Comparison of ENCODE assay signal across 18 cellular contexts in the genomic region with DNA sequence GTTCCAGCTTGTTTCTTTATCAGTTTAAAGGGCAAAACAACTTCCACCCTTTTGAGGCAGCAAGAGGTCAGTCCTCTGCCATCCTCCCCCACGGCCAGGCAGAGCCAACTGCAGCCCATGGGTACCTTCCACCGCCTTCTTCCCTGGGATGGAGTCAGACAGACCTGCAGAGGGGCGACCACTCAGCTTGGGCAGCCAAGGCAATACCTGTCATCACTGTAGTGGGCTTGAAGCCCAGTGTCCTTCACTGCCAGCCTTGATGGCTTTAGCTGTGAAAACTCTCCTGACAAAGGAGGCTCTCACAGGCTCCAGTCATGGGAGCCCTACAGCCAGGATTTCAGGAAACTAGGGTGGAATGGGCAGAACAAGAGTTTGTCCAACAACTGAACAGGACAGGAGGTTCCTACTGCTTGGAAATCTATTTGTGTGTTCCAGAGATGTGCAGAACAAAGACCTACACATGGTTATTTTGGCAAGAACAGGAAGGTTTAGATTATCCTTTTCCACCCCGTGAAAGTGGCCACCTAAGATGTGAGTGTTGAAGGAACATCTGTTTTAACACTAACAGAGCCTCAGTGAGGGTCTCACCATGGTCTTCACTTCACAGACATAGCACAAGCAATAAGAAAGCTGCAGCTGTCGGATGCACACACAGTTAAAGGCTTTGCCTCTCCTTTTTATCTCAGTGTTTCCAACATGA.
"Had no signal": no experiment of that assay in that cellular context is flagged by ENCODE, and none has a peak within 500 bp of the region (broad histone marks: within the 10 kb centered on the region; RNA-seq: fewer than 3 reads in every experiment).

No MANE protein-coding gene starts in this region.

- H3K4me1 ChIP-seq: foreskin keratinocyte had no signal

- H3K36me3 Mint-ChIP-seq: activated naive CD8-positive, alpha-beta T cell treated with anti-CD3 and anti-CD28 coated beads for 36 hours; immature natural killer cell had no signal

- ATAC-seq: foreskin keratinocyte; stimulated activated naive CD8-positive, alpha-beta T cell treated with anti-CD3 and anti-CD28 coated beads, Interleukin-15, Interleukin-2, amounts not matched to agents 100 U/mL and 50 U/mL, for 24 hours; upper lobe of right lung had no signal

- H3K27me3 ChIP-seq: brain microvascular endothelial cell, foreskin keratinocyte, ovary, upper lobe of right lung had no signal

- H3K4me3 Mint-ChIP-seq: activated naive CD8-positive, alpha-beta T cell treated with anti-CD3 and anti-CD28 coated beads for 36 hours; immature natural killer cell; neural crest cell had no signal

- H3K4me3 ChIP-seq: lung, ovary, upper lobe of right lung had no signal

- H3K9me3 Mint-ChIP-seq: activated naive CD8-positive, alpha-beta T cell treated with anti-CD3 and anti-CD28 coated beads for 36 hours; immature natural killer cell; neural crest cell had no signal

- DNase-seq: activated CD4-positive, alpha-beta T cell treated with anti-CD3 and anti-CD28 coated beads, Interleukin-2, amount 50 U/mL, for 1 hour; activated CD8-positive, alpha-beta memory T cell treated with anti-CD3 and anti-CD28 coated beads for 24 hours; activated naive CD8-positive, alpha-beta T cell treated with anti-CD3 and anti-CD28 coated beads for 36 hours; amygdala; brain microvascular endothelial cell; cerebellar nuclear complex; effector memory CD4-positive, alpha-beta T cell; foreskin keratinocyte; immature natural killer cell; midbrain; ovary; small intestine; stimulated activated CD4-positive, alpha-beta T cell treated with anti-CD3 and anti-CD28 coated beads, Interleukin-4, amount 100 ng/mL, for 24 hours; stimulated activated naive CD8-positive, alpha-beta T cell treated with anti-CD3 and anti-CD28 coated beads, Interleukin-15, Interleukin-2, amounts not matched to agents 100 U/mL and 50 U/mL, for 24 hours; SW 1271; upper lobe of right lung had no signal

- H3K27ac ChIP-seq: brain microvascular endothelial cell, foreskin keratinocyte, ovary, upper lobe of right lung had no signal

- H3K36me3 ChIP-seq: brain microvascular endothelial cell, ovary, upper lobe of right lung had no signal

- H3K27ac Mint-ChIP-seq: activated naive CD8-positive, alpha-beta T cell treated with anti-CD3 and anti-CD28 coated beads for 36 hours; immature natural killer cell had no signal

- H3K9me3 ChIP-seq: ovary, upper lobe of right lung had no signal
